12 cellular contexts compared by ENCODE assay signal in genomic region chr12:120514002-120514401, GRCh38.
"Had no signal": no experiment of that assay in that cellular context is flagged by ENCODE, and none has a peak within 500 bp of the region (broad histone marks: within the 10 kb centered on the region; RNA-seq: fewer than 3 reads in every experiment).

No MANE protein-coding gene starts in this region.

- ATAC-seq: activated naive CD4-positive, alpha-beta T cell treated with anti-CD3 and anti-CD28 coated beads, Interleukin-2, amount 50 U/mL, for 72 hours; activated T-cell treated with anti-CD3 and anti-CD28 coated beads, Interleukin-2, amount 50 U/mL, for 4 hours; gastrocnemius medialis; natural killer cell; psoas muscle had no signal

- H3K27ac ChIP-seq: breast epithelium, gastrocnemius medialis, psoas muscle, thoracic aorta had no signal

- DNase-seq: activated CD4-positive, alpha-beta T cell treated with anti-CD3 and anti-CD28 coated beads, Interleukin-2, amount 50 U/mL, for 48 hours; activated effector memory CD4-positive, alpha-beta T cell treated with anti-CD3 and anti-CD28 coated beads, Interleukin-2, amount 50 U/mL, for 16 hours; activated T-cell treated with anti-CD3 and anti-CD28 coated beads, Interleukin-2, amount 50 U/mL, for 4 hours; amniotic stem cell; gastrocnemius medialis; natural killer cell; psoas muscle; stimulated activated CD4-positive, alpha-beta T cell treated with anti-CD3 and anti-CD28 coated beads, Interleukin-2, amount 100 ng/mL, for 48 hours; stimulated activated naive CD4-positive, alpha-beta T cell treated with Interleukin-2 at 50 U/mL for 16 hours had no signal
